Comparison of ENCODE assay signal across 33 cellular contexts in the genomic region with DNA sequence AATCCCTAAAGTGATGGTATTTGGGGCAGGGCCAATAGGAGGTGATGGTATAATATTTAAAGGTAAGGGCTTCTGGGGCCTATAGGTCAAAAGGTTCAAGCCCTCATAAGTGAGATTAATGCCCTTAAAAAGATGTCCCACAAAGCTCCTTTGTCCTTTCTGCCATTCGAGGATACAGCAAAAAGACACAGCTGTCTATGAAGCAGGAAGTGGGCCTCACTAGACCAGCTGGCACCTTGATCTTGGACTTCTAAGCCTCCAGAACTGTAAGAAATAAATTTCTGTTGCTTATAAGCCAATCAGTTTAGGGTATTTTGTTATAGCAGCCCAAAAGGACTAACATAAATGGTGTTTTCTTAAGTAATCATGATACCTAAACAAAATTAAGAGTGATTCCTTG. TPM values are rescaled to one million over a fixed set of nuclear protein-coding genes. Genes with fewer than 3 reads are reported as not detected.
"Had no signal": no experiment of that assay in that cellular context is flagged by ENCODE, and none has a peak within 500 bp of the region (broad histone marks: within the 10 kb centered on the region; RNA-seq: fewer than 3 reads in every experiment).

No MANE protein-coding gene starts in this region.

- H3K36me3 ChIP-seq: brain microvascular endothelial cell had no signal

- H3K4me3 Mint-ChIP-seq: activated B cell treated with CpG ODN at 0.5 μM for 24 hours; activated CD8-positive, alpha-beta T cell treated with anti-CD3 and anti-CD28 coated beads for 36 hours; activated naive CD8-positive, alpha-beta T cell; activated T-cell treated with anti-CD3 and anti-CD28 coated beads, Interleukin-2, amount 50 U/mL, for 4 hours; activated T-helper 17 cell treated with anti-CD3 and anti-CD28 coated beads, Interleukin-2, amount 50 U/mL, for 72 hours; central memory CD8-positive, alpha-beta T cell; dendritic cell treated with granulocyte-macrophage colony-stimulating factor and Interleukin-4, amounts not matched to agents 40 ng/mL and 50 ng/mL, for 4 days; endodermal cell had no signal

- ATAC-seq: activated CD4-positive, CD25-positive, alpha-beta regulatory T cell treated with anti-CD3 and anti-CD28 coated beads, Interleukin-2, amount 50 U/mL, for 24 hours; activated CD8-positive, alpha-beta T cell treated with anti-CD3 and anti-CD28 coated beads for 36 hours; activated T-cell treated with anti-CD3 and anti-CD28 coated beads, Interleukin-2, amount 50 U/mL, for 4 hours; activated T-helper 17 cell treated with anti-CD3 and anti-CD28 coated beads, Interleukin-2, amount 50 U/mL, for 72 hours; foreskin keratinocyte; gastrocnemius medialis; heart left ventricle had no signal

- H3K4me3 ChIP-seq: coronary artery, dorsolateral prefrontal cortex, esophagus muscularis mucosa, gastrocnemius medialis, heart left ventricle had no signal

- FAIRE-seq: astrocyte, bronchial epithelial cell had no signal

- H3K9me3 ChIP-seq: esophagus muscularis mucosa, gastrocnemius medialis, heart left ventricle had no signal

- H3K9me3 Mint-ChIP-seq: activated B cell treated with CpG ODN at 0.5 μM for 24 hours; activated CD8-positive, alpha-beta T cell treated with anti-CD3 and anti-CD28 coated beads for 36 hours; activated T-cell treated with anti-CD3 and anti-CD28 coated beads, Interleukin-2, amount 50 U/mL, for 4 hours; activated T-helper 17 cell treated with anti-CD3 and anti-CD28 coated beads, Interleukin-2, amount 50 U/mL, for 72 hours; central memory CD8-positive, alpha-beta T cell; dendritic cell treated with granulocyte-macrophage colony-stimulating factor and Interleukin-4, amounts not matched to agents 40 ng/mL and 50 ng/mL, for 4 days; endodermal cell had no signal

- DNase-seq: activated B cell treated with CpG ODN at 0.5 μM for 24 hours; activated CD4-positive, alpha-beta T cell treated with anti-CD3 and anti-CD28 coated beads for 48 hours; activated CD4-positive, alpha-beta T cell treated with anti-CD3 and anti-CD28 coated beads, Interleukin-2, amount 50 U/mL, for 1 hour; activated CD4-positive, alpha-beta T cell treated with anti-CD3 and anti-CD28 coated beads, Interleukin-2, amount 50 U/mL, for 48 hours; activated CD8-positive, alpha-beta memory T cell treated with anti-CD3 and anti-CD28 coated beads for 24 hours; activated CD8-positive, alpha-beta T cell treated with anti-CD3 and anti-CD28 coated beads for 36 hours; activated effector memory CD4-positive, alpha-beta T cell treated with Interleukin-2 at 50 U/mL for 16 hours; activated gamma-delta T cell treated with Interleukin-2 at 50 U/mL for 16 hours; activated naive CD4-positive, alpha-beta T cell treated with anti-CD3 and anti-CD28 coated beads, Interleukin-2, amount 50 U/mL, for 16 hours; activated naive CD4-positive, alpha-beta T cell treated with Interleukin-2 at 50 U/mL for 16 hours; activated T-cell treated with anti-CD3 and anti-CD28 coated beads, Interleukin-2, amount 50 U/mL, for 4 hours; amniotic stem cell; anterior cingulate cortex; brain microvascular endothelial cell; dorsolateral prefrontal cortex; effector memory CD4-positive, alpha-beta T cell; endodermal cell; erythroblast; foreskin keratinocyte; gastrocnemius medialis; glutamatergic neuron; heart left ventricle; T1000; WERI-Rb-1 had no signal

- H3K27me3 ChIP-seq: brain microvascular endothelial cell, dorsolateral prefrontal cortex, esophagus muscularis mucosa, foreskin keratinocyte, gastrocnemius medialis, heart left ventricle had no signal

- H3K27ac ChIP-seq: brain microvascular endothelial cell, coronary artery, dorsolateral prefrontal cortex, esophagus muscularis mucosa, foreskin keratinocyte, gastrocnemius medialis, heart left ventricle, WERI-Rb-1 had no signal

- H3K27me3 Mint-ChIP-seq: activated B cell treated with CpG ODN at 0.5 μM for 24 hours; activated CD8-positive, alpha-beta T cell treated with anti-CD3 and anti-CD28 coated beads for 36 hours; activated naive CD8-positive, alpha-beta T cell; activated T-helper 17 cell treated with anti-CD3 and anti-CD28 coated beads, Interleukin-2, amount 50 U/mL, for 72 hours; central memory CD8-positive, alpha-beta T cell; dendritic cell treated with granulocyte-macrophage colony-stimulating factor and Interleukin-4, amounts not matched to agents 40 ng/mL and 50 ng/mL, for 4 days had no signal

- H3K4me1 ChIP-seq: esophagus muscularis mucosa, foreskin keratinocyte, gastrocnemius medialis, heart left ventricle had no signal

- H3K4me1 Mint-ChIP-seq: activated B cell treated with CpG ODN at 0.5 μM for 24 hours, endodermal cell had no signal

- H3K27ac Mint-ChIP-seq: activated B cell treated with CpG ODN at 0.5 μM for 24 hours; activated CD8-positive, alpha-beta T cell treated with anti-CD3 and anti-CD28 coated beads for 36 hours; activated naive CD8-positive, alpha-beta T cell; activated T-helper 17 cell treated with anti-CD3 and anti-CD28 coated beads, Interleukin-2, amount 50 U/mL, for 72 hours; dendritic cell treated with granulocyte-macrophage colony-stimulating factor and Interleukin-4, amounts not matched to agents 40 ng/mL and 50 ng/mL, for 4 days; endodermal cell had no signal

RNA-seq across cellular contexts. Expression of a gene that starts 27.2 kb away (rescaled TPM):
- total RNA-seq: astrocyte, bronchial epithelial cell, esophagus muscularis mucosa, foreskin keratinocyte, gastrocnemius medialis had no signal
- polyA plus RNA-seq: foreskin keratinocyte, heart left ventricle had no signal
